1 cellular context compared by ENCODE assay signal in genomic region chr17:9900019-9900594, GRCh38.
TF ChIP-seq lines count a peak whose summit lies in the region.

No MANE protein-coding gene starts in this region.

TF ChIP-seq in IMR-90, 13 proteins besides CTCF, POLR2A, EP300 and RAD21 (continued from another document):
- no peak for TF ChIP-seq USF2 (IDR thresholded peaks at IDR 0.05; ENCODE audit: low read depth, low read length)
